Comparison of ENCODE assay signal across 1 cellular context in genomic region chr17:75267403-75268232, GRCh38.
TF ChIP-seq lines count a peak whose summit lies in the region.

No MANE protein-coding gene starts in this region.

TF ChIP-seq in K562, 482 proteins besides CTCF, POLR2A, EP300 and RAD21 (continued from another document and continues in another):
- TF ChIP-seq STAT6 (CRISPR knock-in tag; IDR thresholded peaks at IDR 0.05) (peak; percentile 68; the same call in 1 of the 2 replicates), MYC (IDR thresholded peaks at IDR 0.05; ENCODE audit: low read depth, low read length) (peak; percentile 59), MYC (CRISPR knock-in tag; IDR thresholded peaks at IDR 0.05; ENCODE audit: borderline replicate concordance, low read depth) (no peak), STAG1 (CRISPR knock-in tag; IDR thresholded peaks at IDR 0.05; ENCODE audit: borderline replicate concordance) (peak; percentile 3; the same call in 1 of the 2 replicates), CBX3 (IDR thresholded peaks at IDR 0.05; ENCODE audit: borderline replicate concordance in 1 of 2, low read length in 2 of 2) (peak in 1 of 2 experiments; percentile 33; a peak in 1 of 3 replicates), C11orf30 (IDR thresholded peaks at IDR 0.05; ENCODE audit: low read depth) (no peak), ZBTB33 (CRISPR knock-in tag; IDR thresholded peaks at IDR 0.05) (peak; percentile 75), EP400 (IDR thresholded peaks at IDR 0.05) (peak; percentile 61; the same call in 1 of the 2 replicates), SREBF2 (CRISPR knock-in tag; IDR thresholded peaks at IDR 0.05) (no peak), FOXK1 (CRISPR knock-in tag; IDR thresholded peaks at IDR 0.05; ENCODE audit: borderline replicate concordance) (peak; percentile 84; the same call in 1 of the 2 replicates), SMAD4 (CRISPR knock-in tag; conservative IDR thresholded peaks at IDR 0.05) (0 out of 2 replicates have a peak, but pooled peaks have one; percentile 30), SRF (CRISPR knock-in tag; IDR thresholded peaks at IDR 0.05) (peak in 1 of 2 experiments; percentile 72; a peak in 1 of 4 replicates), MLLT1 (IDR thresholded peaks at IDR 0.05) (no peak), PHB (CRISPR knock-in tag; IDR thresholded peaks at IDR 0.05) (no peak), SIRT6 (IDR thresholded peaks at IDR 0.05; ENCODE audit: low read depth, low read length) (peak; percentile 47), CXXC5 (CRISPR knock-in tag; IDR thresholded peaks at IDR 0.05) (peak; percentile 49), NKRF (IDR thresholded peaks at IDR 0.05; ENCODE audit: borderline replicate concordance) (no peak), POLR2AphosphoS5 (IDR thresholded peaks at IDR 0.05; ENCODE audit: control insufficient read depth, insufficient read depth, low read depth, low read length) (peak; percentile 22; the same call in 1 of the 2 replicates), HDAC1 (IDR thresholded peaks at IDR 0.05) (0 out of 4 replicates have a peak, but pooled peaks of 1 of the 2 experiments have one; percentile 17), FOXK2 (conservative IDR thresholded peaks at IDR 0.05 in 1 of 2, IDR thresholded peaks at IDR 0.05 in 1 of 2; ENCODE audit: low read depth in 2 of 2) (peak; percentile 94), TAF9B (IDR thresholded peaks at IDR 0.05; ENCODE audit: partially characterized antibody) (no peak), ZBTB12 (CRISPR knock-in tag; IDR thresholded peaks at IDR 0.05) (no peak), ZNF592 (IDR thresholded peaks at IDR 0.05) (0 out of 2 replicates have a peak, but pooled peaks have one; percentile 29), FOS (IDR thresholded peaks at IDR 0.05; ENCODE audit: extremely low read depth, insufficient read length) (no peak), BRF1 (IDR thresholded peaks at IDR 0.05; ENCODE audit: borderline replicate concordance, extremely low read depth, insufficient read length) (no peak), ETV1 (tag; conservative IDR thresholded peaks at IDR 0.05; ENCODE audit: low read depth) (peak; percentile 55; the same call in 1 of the 2 replicates), ZBTB34 (CRISPR knock-in tag; IDR thresholded peaks at IDR 0.05) (no peak), ZNF408 (CRISPR knock-in tag; IDR thresholded peaks at IDR 0.05; ENCODE audit: low read depth) (no peak), ZZZ3 (IDR thresholded peaks at IDR 0.05) (no peak), FOXA3 (CRISPR knock-in tag; conservative IDR thresholded peaks at IDR 0.05 in 1 of 2, IDR thresholded peaks at IDR 0.05 in 1 of 2) (peak; percentile 66 to 93), PCBP2 (IDR thresholded peaks at IDR 0.05; ENCODE audit: low read depth, low read length, poor library complexity, severe bottlenecking) (no peak), LEF1 (IDR thresholded peaks at IDR 0.05) (0 out of 2 replicates have a peak, but pooled peaks have one; percentile 37), CREB1 (IDR thresholded peaks at IDR 0.05) (no peak), CREB1 (CRISPR knock-in tag; IDR thresholded peaks at IDR 0.05) (0 out of 2 replicates have a peak, but pooled peaks have one; percentile 17), SLC30A9 (CRISPR knock-in tag; IDR thresholded peaks at IDR 0.05) (no peak), MNT (conservative IDR thresholded peaks at IDR 0.05) (peak in 1 of 2 experiments; percentile 34; a peak in 2 of 4 replicates), ETV5 (CRISPR knock-in tag; IDR thresholded peaks at IDR 0.05; ENCODE audit: low read depth) (peak; percentile 25; the same call in 1 of the 2 replicates), RFX5 (IDR thresholded peaks at IDR 0.05; ENCODE audit: low read depth, low read length) (no peak), ATF1 (CRISPR knock-in tag; IDR thresholded peaks at IDR 0.05) (no peak), ATF1 (tag; IDR thresholded peaks at IDR 0.05) (peak; percentile 50), NCOA2 (IDR thresholded peaks at IDR 0.05; ENCODE audit: partially characterized antibody in 2 of 2) (no peak), MTA3 (IDR thresholded peaks at IDR 0.05; ENCODE audit: borderline replicate concordance) (peak; percentile 54; the same call in 1 of the 2 replicates), ESRRA (IDR thresholded peaks at IDR 0.05; ENCODE audit: borderline replicate concordance, low read depth) (no peak), ARID1B (IDR thresholded peaks at IDR 0.05) (0 out of 2 replicates have a peak, but pooled peaks have one; percentile 20), RCOR1 (IDR thresholded peaks at IDR 0.05; ENCODE audit: borderline replicate concordance in 1 of 2, low read depth in 2 of 2, low read length in 2 of 2) (peak in 1 of 2 experiments; percentile 46; a peak in 1 of 4 replicates), NFXL1 (CRISPR knock-in tag; IDR thresholded peaks at IDR 0.05) (no peak), MEF2D (tag; conservative IDR thresholded peaks at IDR 0.05; ENCODE audit: low read depth) (no peak), XRCC5 (IDR thresholded peaks at IDR 0.05; ENCODE audit: low read depth, low read length) (0 out of 2 replicates have a peak, but pooled peaks have one; percentile 49)
